29 cellular contexts compared by ENCODE assay signal in genomic region chr10:108034808-108035207, GRCh38.
"Had no signal": no experiment of that assay in that cellular context is flagged by ENCODE, and none has a peak within 500 bp of the region (broad histone marks: within the 10 kb centered on the region; RNA-seq: fewer than 3 reads in every experiment).

No MANE protein-coding gene starts in this region.

- H3K36me3 ChIP-seq: neural progenitor cell, ovary, right lobe of liver, sigmoid colon, suprapubic skin, tibial artery, transverse colon, upper lobe of right lung, uterus had no signal

- H3K4me2 ChIP-seq: neural progenitor cell had no signal

- H3K79me2 ChIP-seq: parathyroid adenoma had no signal

- H3K27ac ChIP-seq: neural progenitor cell, ovary, parathyroid adenoma, psoas muscle, right lobe of liver, sigmoid colon, suprapubic skin, testis, tibial artery, transverse colon, upper lobe of right lung, uterus had no signal

- H3K27ac Mint-ChIP-seq: natural killer cell; nephron; neural progenitor cell; progenitor cell of endocrine pancreas; stimulated activated effector memory CD8-positive, alpha-beta T cell treated with anti-CD3 and anti-CD28 coated beads, Interleukin-12 subunit alpha, Interleukin-12 subunit beta, amount 100 ng/mL, for 72 hours; stimulated activated naive B cell treated with anti-CD40 and anti-IgM and Interleukin-4, amounts not matched to agents 10 μg/mL and 1 μg/mL and 100 μg/mL, for 72 hours; stimulated activated naive CD8-positive, alpha-beta T cell treated with anti-CD3 and anti-CD28 coated beads, Interleukin-15, Interleukin-2, amounts not matched to agents 100 ng/mL and 50 ng/mL, for 24 hours; type B pancreatic cell had no signal

- DNase-seq: natural killer cell; occipital lobe; ovary; posterior cingulate gyrus; psoas muscle; right cardiac atrium; right lobe of liver; sigmoid colon; small intestine; stimulated activated CD4-positive, alpha-beta T cell treated with anti-CD3 and anti-CD28 coated beads, Interleukin-15, amount 100 ng/mL, for 24 hours; stimulated activated CD4-positive, alpha-beta T cell treated with anti-CD3 and anti-CD28 coated beads, Interleukin-2, amount 100 ng/mL, for 24 hours; stimulated activated CD4-positive, alpha-beta T cell treated with anti-CD3 and anti-CD28 coated beads, Interleukin-2, amount 100 ng/mL, for 48 hours; stimulated activated CD4-positive, alpha-beta T cell treated with anti-CD3 and anti-CD28 coated beads, Interleukin-4, amount 100 ng/mL, for 24 hours; stimulated activated naive B cell treated with anti-CD40 and anti-IgM and Interleukin-4, amounts not matched to agents 10 μg/mL and 1 μg/mL and 100 μg/mL, for 72 hours; stimulated activated naive CD4-positive, alpha-beta T cell treated with Interleukin-2 at 50 U/mL for 16 hours; substantia nigra; testis; tibial artery; transverse colon; upper lobe of right lung; uterus had no signal

- FAIRE-seq: small intestine had no signal

- H3K27me3 ChIP-seq: neural progenitor cell, ovary, right lobe of liver, sigmoid colon, suprapubic skin, testis, tibial artery, transverse colon, upper lobe of right lung, uterus had no signal

- H3K4me1 ChIP-seq: neural progenitor cell, parathyroid adenoma, psoas muscle, right lobe of liver, sigmoid colon, suprapubic skin, testis, tibial artery, transverse colon, upper lobe of right lung, uterus had no signal

- H3K4me3 ChIP-seq: neural progenitor cell, ovary, psoas muscle, right lobe of liver, sigmoid colon, suprapubic skin, testis, tibial artery, transverse colon, upper lobe of right lung, uterus had no signal

- H2AFZ ChIP-seq: neural progenitor cell, parathyroid adenoma had no signal

- H3K9ac ChIP-seq: neural progenitor cell, parathyroid adenoma had no signal

- ATAC-seq: natural killer cell; psoas muscle; right cardiac atrium; right lobe of liver; stimulated activated effector memory CD8-positive, alpha-beta T cell treated with anti-CD3 and anti-CD28 coated beads, Interleukin-12 subunit alpha, Interleukin-12 subunit beta, amount 100 ng/mL, for 72 hours; stimulated activated naive B cell treated with anti-CD40 and anti-IgM and Interleukin-4, amounts not matched to agents 10 μg/mL and 1 μg/mL and 100 μg/mL, for 72 hours; upper lobe of right lung had no signal

- H3K27me3 Mint-ChIP-seq: progenitor cell of endocrine pancreas; stimulated activated naive B cell treated with anti-CD40 and anti-IgM and Interleukin-4, amounts not matched to agents 10 μg/mL and 1 μg/mL and 100 μg/mL, for 72 hours; stimulated activated naive CD8-positive, alpha-beta T cell treated with anti-CD3 and anti-CD28 coated beads, Interleukin-15, Interleukin-2, amounts not matched to agents 100 ng/mL and 50 ng/mL, for 24 hours; type B pancreatic cell had no signal

- H3K4me3 Mint-ChIP-seq: natural killer cell; nephron; neural progenitor cell; stimulated activated effector memory CD8-positive, alpha-beta T cell treated with anti-CD3 and anti-CD28 coated beads, Interleukin-12 subunit alpha, Interleukin-12 subunit beta, amount 100 ng/mL, for 72 hours; stimulated activated naive B cell treated with anti-CD40 and anti-IgM and Interleukin-4, amounts not matched to agents 10 μg/mL and 1 μg/mL and 100 μg/mL, for 72 hours; stimulated activated naive CD8-positive, alpha-beta T cell treated with anti-CD3 and anti-CD28 coated beads, Interleukin-15, Interleukin-2, amounts not matched to agents 100 ng/mL and 50 ng/mL, for 24 hours; type B pancreatic cell had no signal

- H3K9me3 ChIP-seq: ovary, psoas muscle, right lobe of liver, sigmoid colon, suprapubic skin, testis, tibial artery, transverse colon, upper lobe of right lung, uterus had no signal

- H3K9me3 Mint-ChIP-seq: neural progenitor cell had no signal

- H3K4me1 Mint-ChIP-seq: natural killer cell; neural progenitor cell; stimulated activated effector memory CD8-positive, alpha-beta T cell treated with anti-CD3 and anti-CD28 coated beads, Interleukin-12 subunit alpha, Interleukin-12 subunit beta, amount 100 ng/mL, for 72 hours; stimulated activated naive B cell treated with anti-CD40 and anti-IgM and Interleukin-4, amounts not matched to agents 10 μg/mL and 1 μg/mL and 100 μg/mL, for 72 hours had no signal
